17 cellular contexts compared by ENCODE assay signal in the genomic region with DNA sequence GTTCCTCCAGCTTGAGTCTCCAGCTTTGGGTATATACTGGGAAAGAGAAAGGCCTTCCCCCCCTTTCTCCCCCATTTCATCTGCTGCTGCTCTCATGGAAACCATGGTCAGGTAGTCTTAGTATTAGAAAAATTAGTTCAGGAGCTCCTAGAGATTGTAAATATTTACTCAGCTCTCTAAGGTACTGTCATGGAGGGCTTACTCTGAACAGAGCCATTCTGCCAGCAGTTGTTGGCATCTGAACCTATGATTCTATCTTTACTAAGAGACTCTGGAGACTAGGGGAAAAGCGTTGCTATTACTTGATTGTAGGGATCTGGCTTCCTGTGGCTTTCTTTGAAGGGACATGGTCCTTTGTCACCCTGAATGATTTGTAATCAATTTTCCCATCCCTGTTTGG. TPM values are rescaled to one million over a fixed set of nuclear protein-coding genes. Genes with fewer than 3 reads are reported as not detected.
DNase-seq lines count a peak whose midpoint lies in the region; ATAC-seq and TF ChIP-seq lines count a peak whose summit lies in the region.
"Had no signal": no experiment of that assay in that cellular context is flagged by ENCODE, and none has a peak within 500 bp of the region (broad histone marks: within the 10 kb centered on the region; RNA-seq: fewer than 3 reads in every experiment).

No MANE protein-coding gene starts in this region.

- H3K79me2 ChIP-seq in ACC112 (ENCODE audit: control insufficient read depth, insufficient read depth, low read length, unreplicated experiment): peaks cover 13% of the 10 kb centered on the region

- intact Hi-C loops in psoas muscle (cut with DNase I): loop anchor here in 1 of 2 donors (10.0 kb wide), 1 partner anchor 61 kb away; no protein-coding TSS in a partner anchor
- intact Hi-C loops in activated CD8-positive, alpha-beta T cell treated with anti-CD3 and anti-CD28 coated beads for 36 hours (cut with micrococcal nuclease): no loop called here

- H3K27me3 ChIP-seq in ACC112 (ENCODE audit: insufficient read depth, low read length) (no peaks in the 10 kb centered on the region), HUES48 (ENCODE audit: control insufficient read depth, insufficient read depth, low read length) (no peaks in the 10 kb centered on the region), psoas muscle (ENCODE audit: insufficient read depth in 3 of 3, low read length in 2 of 3) (no peaks in the 10 kb centered on the region)
- H3K27me3 ChIP-seq: BLaER1, heart right ventricle had no signal

- H3K27ac ChIP-seq in ACC112 (ENCODE audit: low read depth, low read length): peak overlapping the region; percentile 48
- H3K27ac ChIP-seq in HUES48 (ENCODE audit: low read depth, low read length): peak overlapping the region; percentile 48
- no peak overlapping the region for H3K27ac ChIP-seq in psoas muscle
- H3K27ac ChIP-seq: BLaER1, prostate gland had no signal

- TF ChIP-seq CTCF in WTC11 (IDR thresholded peaks at IDR 0.05) (no peak), neural crest cell (conservative IDR thresholded peaks at IDR 0.05) (no peak), psoas muscle (IDR thresholded peaks at IDR 0.05) (no peak)
- no peak for TF ChIP-seq CTCF in activated CD8-positive, alpha-beta T cell treated with anti-CD3 and anti-CD28 coated beads for 36 hours (IDR thresholded peaks at IDR 0.05)

- H3K27me3 Mint-ChIP-seq in WTC11 (ENCODE audit: low read depth) (no peaks in the 10 kb centered on the region), neural crest cell (ENCODE audit: low read depth) (no peaks in the 10 kb centered on the region)
- H3K27me3 Mint-ChIP-seq in activated CD4-positive, alpha-beta T cell treated with anti-CD3 and anti-CD28 coated beads, Interleukin-2, amount 10 ng/mL, durations not matched to agents 7 days and 5 days: no peaks in the 10 kb centered on the region
- H3K27me3 Mint-ChIP-seq in activated CD8-positive, alpha-beta T cell treated with anti-CD3 and anti-CD28 coated beads for 36 hours: no peaks in the 10 kb centered on the region
- H3K27me3 Mint-ChIP-seq: stimulated activated naive CD8-positive, alpha-beta T cell treated with anti-CD3 and anti-CD28 coated beads, Interleukin-15, amount 100 ng/mL, for 72 hours had no signal

- H3K9me3 ChIP-seq in HUES48 (ENCODE audit: control insufficient read depth, insufficient read depth, low read length): no peaks in the 10 kb centered on the region
- H3K9me3 ChIP-seq in psoas muscle: no peaks in the 10 kb centered on the region
- H3K9me3 ChIP-seq: BLaER1, heart right ventricle, prostate gland had no signal

- 61 to 77% (median 66%) methylated on average over 1 of the region's 1 CpG for WGBS in psoas muscle, 3 donors

- H3K9ac ChIP-seq in HUES48 (ENCODE audit: low read depth, low read length): no peak overlapping the region
- H3K9ac ChIP-seq: BLaER1 had no signal

- H3K9me3 Mint-ChIP-seq in WTC11 (no peaks in the 10 kb centered on the region), neural crest cell (no peaks in the 10 kb centered on the region)
- H3K9me3 Mint-ChIP-seq in activated CD4-positive, alpha-beta T cell treated with anti-CD3 and anti-CD28 coated beads, Interleukin-2, amount 10 ng/mL, durations not matched to agents 7 days and 5 days: no peaks in the 10 kb centered on the region
- no peaks in the 10 kb centered on the region for H3K9me3 Mint-ChIP-seq in activated CD8-positive, alpha-beta T cell treated with anti-CD3 and anti-CD28 coated beads for 36 hours
- H3K9me3 Mint-ChIP-seq: stimulated activated naive CD8-positive, alpha-beta T cell treated with anti-CD3 and anti-CD28 coated beads, Interleukin-15, amount 100 ng/mL, for 72 hours had no signal

- H3K36me3 Mint-ChIP-seq in WTC11: peaks cover 25% of the 10 kb centered on the region
- H3K36me3 Mint-ChIP-seq in neural crest cell (ENCODE audit: low read depth): peaks cover 5% of the 10 kb centered on the region
- peaks cover 18% of the 10 kb centered on the region for H3K36me3 Mint-ChIP-seq in activated CD4-positive, alpha-beta T cell treated with anti-CD3 and anti-CD28 coated beads, Interleukin-2, amount 10 ng/mL, durations not matched to agents 7 days and 5 days (ENCODE audit: low read depth)
- H3K36me3 Mint-ChIP-seq in activated CD8-positive, alpha-beta T cell treated with anti-CD3 and anti-CD28 coated beads for 36 hours (ENCODE audit: low read depth): peaks cover 15% of the 10 kb centered on the region

- CTCF ChIA-PET in WTC11 (lab: Charles Lee): interaction anchor here (0.7 to 0.8 kb wide), 2 partner anchors 9 to 38 kb away, joined by 3 read pairs; no protein-coding TSS in a partner anchor
- CTCF ChIA-PET in activated CD4-positive, alpha-beta T cell treated with anti-CD3 and anti-CD28 coated beads, Interleukin-2, amount 10 ng/mL, durations not matched to agents 7 days and 5 days (lab: Charles Lee): interaction anchor here (0.8 to 1.7 kb wide), 4 partner anchors 9 to 252 kb away, joined by 3 to 5 read pairs (median 3); partner anchors contain the start of gene RAB13
- CTCF ChIA-PET in activated CD8-positive, alpha-beta T cell treated with anti-CD3 and anti-CD28 coated beads for 36 hours (lab: Charles Lee): interaction anchor here (2.0 to 2.8 kb wide), 2 partner anchors 9 to 14 kb away, joined by 6 to 16 read pairs; no protein-coding TSS in a partner anchor

- H3K4me1 ChIP-seq in ACC112 (ENCODE audit: control insufficient read depth, insufficient read depth, low read length, unreplicated experiment) (peaks cover 27% of the 10 kb centered on the region), HUES48 (ENCODE audit: control insufficient read depth, insufficient read depth, low read length) (peaks cover 8% of the 10 kb centered on the region; the same call in 1 of the 2 replicates), psoas muscle (peaks cover 18% of the 10 kb centered on the region)

- ATAC-seq in WTC11 (no peak), psoas muscle (no peak)
- ATAC-seq in activated CD8-positive, alpha-beta T cell treated with anti-CD3 and anti-CD28 coated beads for 36 hours: no peak
- ATAC-seq: HCT116; stimulated activated naive CD8-positive, alpha-beta T cell treated with anti-CD3 and anti-CD28 coated beads, Interleukin-15, amount 100 ng/mL, for 72 hours had no signal

- POLR2A ChIA-PET in WTC11 (lab: Charles Lee): interaction anchor here (0.6 to 1.0 kb wide), 2 partner anchors 13 to 18 kb away, joined by 3 read pairs; no protein-coding TSS in a partner anchor
- POLR2A ChIA-PET in activated CD4-positive, alpha-beta T cell treated with anti-CD3 and anti-CD28 coated beads, Interleukin-2, amount 10 ng/mL, durations not matched to agents 7 days and 5 days (lab: Charles Lee): no interaction called here
- POLR2A ChIA-PET in activated CD8-positive, alpha-beta T cell treated with anti-CD3 and anti-CD28 coated beads for 36 hours (lab: Charles Lee): interaction anchor here (1.5 kb wide), 1 partner anchor 18 kb away, joined by 3 read pairs; no protein-coding TSS in a partner anchor

- H3K4me3 ChIP-seq in ACC112 (ENCODE audit: low read depth, low read length): no peak overlapping the region
- H3K4me3 ChIP-seq in HUES48 (ENCODE audit: low read depth, low read length): no peak overlapping the region
- H3K4me3 ChIP-seq in psoas muscle: no peak overlapping the region
- H3K4me3 ChIP-seq: BLaER1, heart right ventricle, prostate gland had no signal

- H3K4me3 Mint-ChIP-seq in WTC11: no peak overlapping the region
- peak overlapping the region; percentile 33 for H3K4me3 Mint-ChIP-seq in neural crest cell
- no peak overlapping the region for H3K4me3 Mint-ChIP-seq in activated CD4-positive, alpha-beta T cell treated with anti-CD3 and anti-CD28 coated beads, Interleukin-2, amount 10 ng/mL, durations not matched to agents 7 days and 5 days
- no peak overlapping the region for H3K4me3 Mint-ChIP-seq in activated CD8-positive, alpha-beta T cell treated with anti-CD3 and anti-CD28 coated beads for 36 hours
- H3K4me3 Mint-ChIP-seq: stimulated activated naive CD8-positive, alpha-beta T cell treated with anti-CD3 and anti-CD28 coated beads, Interleukin-15, amount 100 ng/mL, for 72 hours had no signal

- H3K36me3 ChIP-seq in ACC112 (ENCODE audit: insufficient read depth, low read length): no peaks in the 10 kb centered on the region
- H3K36me3 ChIP-seq in HUES48 (ENCODE audit: control insufficient read depth, insufficient read depth, low read length): peaks cover 24% of the 10 kb centered on the region; the same call in 1 of the 2 replicates
- peaks cover 0 to 25% of the 10 kb centered on the region in 2 donors for H3K36me3 ChIP-seq in psoas muscle (ENCODE audit: insufficient read depth in 1 of 2, low read depth in 1 of 2)
- H3K36me3 ChIP-seq: prostate gland had no signal

- H3K4me1 Mint-ChIP-seq in WTC11 (peaks cover 35% of the 10 kb centered on the region), neural crest cell (peaks cover 43% of the 10 kb centered on the region)
- peaks cover 36% of the 10 kb centered on the region for H3K4me1 Mint-ChIP-seq in activated CD4-positive, alpha-beta T cell treated with anti-CD3 and anti-CD28 coated beads, Interleukin-2, amount 10 ng/mL, durations not matched to agents 7 days and 5 days
- peaks cover 29% of the 10 kb centered on the region for H3K4me1 Mint-ChIP-seq in activated CD8-positive, alpha-beta T cell treated with anti-CD3 and anti-CD28 coated beads for 36 hours (ENCODE audit: low read depth)

- H3K27ac Mint-ChIP-seq in WTC11 (peak overlapping the region; percentile 75; the same call in 1 of the 2 replicates), neural crest cell (ENCODE audit: unreplicated experiment) (peak overlapping the region; percentile 85)
- no peak overlapping the region for H3K27ac Mint-ChIP-seq in activated CD4-positive, alpha-beta T cell treated with anti-CD3 and anti-CD28 coated beads, Interleukin-2, amount 10 ng/mL, durations not matched to agents 7 days and 5 days
- no peak overlapping the region for H3K27ac Mint-ChIP-seq in activated CD8-positive, alpha-beta T cell treated with anti-CD3 and anti-CD28 coated beads for 36 hours

- DNase-seq in WTC11 (ENCODE audit: low spot score) (no peak), neural crest cell (ENCODE audit: low read depth, low spot score) (no peak), psoas muscle (no peak)
- DNase-seq in activated CD4-positive, alpha-beta T cell treated with anti-CD3 and anti-CD28 coated beads, Interleukin-2, amount 10 ng/mL, durations not matched to agents 7 days and 5 days: no peak
- no peak for DNase-seq in activated CD8-positive, alpha-beta T cell treated with anti-CD3 and anti-CD28 coated beads for 36 hours
- DNase-seq in activated CD4-positive, CD25-positive, alpha-beta regulatory T cell treated with anti-CD3 and anti-CD28 coated beads, Interleukin-2, amount 50 U/mL, for 72 hours: no peak
- DNase-seq: activated CD4-positive, alpha-beta T cell treated with anti-CD3 and anti-CD28 coated beads, Interleukin-2, amount 50 U/mL, for 4 hours; caudate nucleus; heart right ventricle; NCI-H1105 treated with DMSO at 0.1 percent for 48 hours; stimulated activated CD4-positive, alpha-beta T cell treated with anti-CD3 and anti-CD28 coated beads, Interleukin-4, amount 100 ng/mL, for 4 hours; stimulated activated naive CD8-positive, alpha-beta T cell treated with anti-CD3 and anti-CD28 coated beads, Interleukin-15, amount 100 ng/mL, for 72 hours had no signal

- H2AFZ ChIP-seq in ACC112 (ENCODE audit: low read length, unreplicated experiment): no peak overlapping the region

RNA-seq across cellular contexts. Expression of gene INTS3, which starts 6.1 kb away (rescaled TPM):
- total RNA-seq in WTC11 (2021) (66.8 to 71.3 TPM (median 70.5 TPM) in 3 replicates), neural crest cell (78.4 and 79.2 TPM in 2 replicates), psoas muscle (10 to 100 TPM; 17.8 to 29.0 (median 22.8) TPM)
- polyA plus RNA-seq in psoas muscle: 10 to 100 TPM; 11.3 to 24.3 (median 15.8) TPM
- 10 to 100 TPM; 62.9 to 64.8 TPM for total RNA-seq in activated CD4-positive, alpha-beta T cell treated with anti-CD3 and anti-CD28 coated beads, Interleukin-2, amount 10 ng/mL, durations not matched to agents 7 days and 5 days
- 10 to 100 TPM; 45.0 to 45.5 TPM for total RNA-seq in activated CD8-positive, alpha-beta T cell treated with anti-CD3 and anti-CD28 coated beads for 36 hours

RNA-seq across cellular contexts. Expression of gene SLC27A3, which starts 41.2 kb away (rescaled TPM):
- total RNA-seq in WTC11 (2021): 36.3 to 38.9 TPM (median 36.9 TPM) in 3 replicates
- total RNA-seq in neural crest cell: 16.8 and 18.1 TPM in 2 replicates
- total RNA-seq in psoas muscle: 1 to 10 TPM; 3.5 to 7.5 (median 5.8) TPM
- 10 to 100 TPM in 1 of 3 donors, 1 to 10 TPM in 2; 4.6 to 15.6 (median 5.2) TPM for polyA plus RNA-seq in psoas muscle
- 10 to 100 TPM; 22.2 to 22.9 TPM for total RNA-seq in activated CD4-positive, alpha-beta T cell treated with anti-CD3 and anti-CD28 coated beads, Interleukin-2, amount 10 ng/mL, durations not matched to agents 7 days and 5 days
- 1 to 10 TPM; 7.2 to 10.0 TPM for total RNA-seq in activated CD8-positive, alpha-beta T cell treated with anti-CD3 and anti-CD28 coated beads for 36 hours

RNA-seq across cellular contexts. Expression of gene NPR1, which starts 55.5 kb away (rescaled TPM):
- total RNA-seq in WTC11 (2021) (13.2 to 16.5 TPM (median 15.9 TPM) in 3 replicates), neural crest cell (0.57 and 0.93 TPM in 2 replicates), psoas muscle (10 to 100 TPM in 2 of 4 donors, 1 to 10 TPM in 2; 7.0 to 11.1 (median 8.7) TPM)
- polyA plus RNA-seq in psoas muscle: 10 to 100 TPM in 1 of 3 donors, 1 to 10 TPM in 2; 4.5 to 10.4 (median 8.5) TPM
- not detected for total RNA-seq in activated CD4-positive, alpha-beta T cell treated with anti-CD3 and anti-CD28 coated beads, Interleukin-2, amount 10 ng/mL, durations not matched to agents 7 days and 5 days
- total RNA-seq in activated CD8-positive, alpha-beta T cell treated with anti-CD3 and anti-CD28 coated beads for 36 hours: not detected

Comparison
In these comparisons a context has a peak if more than half of its experiments do, and no peak if none do; other contexts are left out.
1. H3K27ac Mint-ChIP-seq: peak in WTC11 (single experiment) and neural crest cell (single experiment); none in activated CD4-positive, alpha-beta T cell treated with anti-CD3 and anti-CD28 coated beads, Interleukin-2, amount 10 ng/mL, durations not matched to agents 7 days and 5 days (single experiment) and activated CD8-positive, alpha-beta T cell treated with anti-CD3 and anti-CD28 coated beads for 36 hours (single experiment).